27 cellular contexts compared by ENCODE assay signal in the genomic region with DNA sequence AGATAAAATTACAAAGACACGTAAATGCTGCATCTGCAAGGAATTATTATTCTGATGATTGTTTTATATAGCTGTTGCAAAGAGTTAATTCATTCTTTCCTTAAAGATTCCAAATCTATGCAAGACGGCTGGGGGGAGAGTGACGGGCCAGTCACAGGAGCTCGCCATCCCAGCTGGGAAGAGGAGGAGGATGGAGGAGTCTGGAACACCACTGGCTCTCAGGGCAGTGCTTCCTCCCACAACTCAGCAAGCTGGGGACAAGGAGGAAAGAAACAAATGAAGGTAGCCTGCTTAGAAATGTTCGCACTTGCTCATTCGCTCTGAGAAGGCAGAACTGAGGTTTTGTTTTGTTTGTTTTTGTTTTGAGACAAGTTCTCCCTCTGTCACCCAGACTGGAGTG.
DNase-seq lines count a peak whose midpoint lies in the region; ATAC-seq and TF ChIP-seq lines count a peak whose summit lies in the region.
"Had no signal": no experiment of that assay in that cellular context is flagged by ENCODE, and none has a peak within 500 bp of the region (broad histone marks: within the 10 kb centered on the region; RNA-seq: fewer than 3 reads in every experiment).

No MANE protein-coding gene starts in this region.

- H3K79me2 ChIP-seq in OCI-LY7 (ENCODE audit: insufficient read depth, low read depth, low read length) = no peaks in the 10 kb centered on the region

- no peaks in the 10 kb centered on the region for H3K9me3 Mint-ChIP-seq in activated naive CD4-positive, alpha-beta T cell treated with anti-CD3 and anti-CD28 coated beads for 36 hours
- H3K9me3 Mint-ChIP-seq in WTC11 (no peaks in the 10 kb centered on the region), mesothelial cell of epicardium (no peaks in the 10 kb centered on the region), type B pancreatic cell (no peaks in the 10 kb centered on the region)
- H3K9me3 Mint-ChIP-seq: GM23338; neural crest cell; stimulated activated naive B cell treated with anti-CD40 and anti-IgM and Interleukin-4, amounts not matched to agents 10 μg/mL and 1 μg/mL and 100 μg/mL, for 72 hours had no signal

- intact Hi-C loops in activated naive CD4-positive, alpha-beta T cell treated with anti-CD3 and anti-CD28 coated beads for 36 hours (cut with micrococcal nuclease) = no loop called here
- intact Hi-C loops in OCI-LY7 (cut with micrococcal nuclease; ENCODE audit: unreplicated experiment) = no loop called here

- no peak overlapping the region for H3K4me3 Mint-ChIP-seq in activated naive CD4-positive, alpha-beta T cell treated with anti-CD3 and anti-CD28 coated beads for 36 hours
- H3K4me3 Mint-ChIP-seq in WTC11 (no peak overlapping the region), mesothelial cell of epicardium (peak overlapping the region; percentile 22), type B pancreatic cell (no peak overlapping the region)
- H3K4me3 Mint-ChIP-seq: B cell; GM23338; neural crest cell; stimulated activated naive B cell treated with anti-CD40 and anti-IgM and Interleukin-4, amounts not matched to agents 10 μg/mL and 1 μg/mL and 100 μg/mL, for 72 hours had no signal

- peaks cover 38% of the 10 kb centered on the region for H3K4me1 Mint-ChIP-seq in activated naive CD4-positive, alpha-beta T cell treated with anti-CD3 and anti-CD28 coated beads for 36 hours (ENCODE audit: low read depth)
- H3K4me1 Mint-ChIP-seq in WTC11 (no peaks in the 10 kb centered on the region), mesothelial cell of epicardium (peaks cover 40% of the 10 kb centered on the region), type B pancreatic cell (ENCODE audit: unreplicated experiment) (no peaks in the 10 kb centered on the region)
- H3K4me1 Mint-ChIP-seq: neural crest cell had no signal

- CTCF ChIA-PET in activated naive CD4-positive, alpha-beta T cell treated with anti-CD3 and anti-CD28 coated beads for 36 hours (lab: Charles Lee) = interaction anchor here (1.6 kb wide), 1 partner anchor 74 kb away, joined by 4 read pairs; no protein-coding TSS in a partner anchor
- CTCF ChIA-PET in WTC11 (lab: Charles Lee) = no interaction called here
- CTCF ChIA-PET in OCI-LY7 (lab: Charles Lee; ENCODE audit: unreplicated experiment) = no interaction called here

- TF ChIP-seq CTCF in WTC11 (IDR thresholded peaks at IDR 0.05) = no peak
- no peak for TF ChIP-seq CTCF in mesothelial cell of epicardium (IDR thresholded peaks at IDR 0.05; ENCODE audit: unreplicated experiment)
- no peak for TF ChIP-seq CTCF in type B pancreatic cell (conservative IDR thresholded peaks at IDR 0.05)
- no peak for TF ChIP-seq CTCF in OCI-LY7 (conservative IDR thresholded peaks at IDR 0.05; ENCODE audit: low read length)

- no TSS peak for BruUV-seq in OCI-LY7 (replicated peaks; lab: Mats Ljungman, UMichigan)

- no peak overlapping the region for H3K4me2 ChIP-seq in OCI-LY7 (ENCODE audit: low read length)
- H3K4me2 ChIP-seq: A549, GM23338 had no signal

- H3K9me2 ChIP-seq in OCI-LY7 (ENCODE audit: insufficient read depth, low read length) = no peaks in the 10 kb centered on the region

- peaks cover 12% of the 10 kb centered on the region for H3K4me1 ChIP-seq in OCI-LY7 (ENCODE audit: insufficient read depth, low read length, poor library complexity, severe bottlenecking)

- DNase-seq in activated naive CD4-positive, alpha-beta T cell treated with anti-CD3 and anti-CD28 coated beads for 36 hours = no peak
- DNase-seq in activated naive CD4-positive, alpha-beta T cell (lab: John Stamatoyannopoulos, UW) = no peak
- DNase-seq in WTC11 (ENCODE audit: low spot score) (no peak), mesothelial cell of epicardium (ENCODE audit: low spot score in 2 of 2, unreplicated experiment in 2 of 2) (no peak), type B pancreatic cell (ENCODE audit: extremely low spot score, unreplicated experiment) (no peak), NCI-H128 (lab: John Stamatoyannopoulos, UW; ENCODE audit: unreplicated experiment) (no peak), OCI-LY7 (ENCODE audit: low spot score) (no peak)
- DNase-seq: activated CD4-positive, alpha-beta T cell treated with anti-CD3 and anti-CD28 coated beads for 4 hours; activated effector memory CD4-positive, alpha-beta T cell treated with Interleukin-2 at 50 U/mL for 16 hours; anterior cingulate cortex; dermis blood vessel endothelial cell; heart right ventricle; midbrain; NCI-H1092; NCI-H2029; NCI-H2227 treated with DMSO at 0.1 percent for 48 hours; NCI-H774; Right ventricle myocardium superior; stimulated activated naive B cell treated with anti-CD40 and anti-IgM and Interleukin-4, amounts not matched to agents 10 μg/mL and 1 μg/mL and 100 μg/mL, for 72 hours; tibial artery had no signal

- H3K4me3 ChIP-seq in OCI-LY7 (ENCODE audit: low read depth, low read length, poor library complexity, severe bottlenecking) = no peak overlapping the region
- H3K4me3 ChIP-seq: A549, GM23338, heart right ventricle, tibial artery had no signal

- no peak for ATAC-seq in WTC11
- ATAC-seq in HG02981 (IDR thresholded peaks at IDR 0.05; ENCODE audit: unreplicated experiment) = no peak
- ATAC-seq: A549; GM23338; heart right ventricle; HepG2; left lobe of liver; stimulated activated naive B cell treated with anti-CD40 and anti-IgM and Interleukin-4, amounts not matched to agents 10 μg/mL and 1 μg/mL and 100 μg/mL, for 72 hours had no signal

- peak overlapping the region; percentile 12 for H3K27ac Mint-ChIP-seq in activated naive CD4-positive, alpha-beta T cell treated with anti-CD3 and anti-CD28 coated beads for 36 hours
- peak overlapping the region; percentile 38; the same call in 1 of the 2 replicates for H3K27ac Mint-ChIP-seq in WTC11
- peak overlapping the region; percentile 97 for H3K27ac Mint-ChIP-seq in mesothelial cell of epicardium
- peak overlapping the region; percentile 12 for H3K27ac Mint-ChIP-seq in type B pancreatic cell
- H3K27ac Mint-ChIP-seq: B cell, GM23338 had no signal

- no peaks in the 10 kb centered on the region for H3K27me3 Mint-ChIP-seq in activated naive CD4-positive, alpha-beta T cell treated with anti-CD3 and anti-CD28 coated beads for 36 hours (ENCODE audit: low read depth)
- no peaks in the 10 kb centered on the region for H3K27me3 Mint-ChIP-seq in WTC11 (ENCODE audit: low read depth)
- no peaks in the 10 kb centered on the region for H3K27me3 Mint-ChIP-seq in mesothelial cell of epicardium (ENCODE audit: low read depth)
- no peaks in the 10 kb centered on the region for H3K27me3 Mint-ChIP-seq in type B pancreatic cell
- H3K27me3 Mint-ChIP-seq: B cell; stimulated activated naive B cell treated with anti-CD40 and anti-IgM and Interleukin-4, amounts not matched to agents 10 μg/mL and 1 μg/mL and 100 μg/mL, for 72 hours had no signal

- H4K20me1 ChIP-seq in OCI-LY7 (ENCODE audit: insufficient read depth, low read length) = no peaks in the 10 kb centered on the region

- POLR2A ChIA-PET in WTC11 (lab: Charles Lee) (no interaction called here), OCI-LY7 (lab: Charles Lee) (no interaction called here)

- no peak overlapping the region for H2AFZ ChIP-seq in OCI-LY7 (ENCODE audit: low read length)
- H2AFZ ChIP-seq: GM23338 had no signal

- peaks cover 5% of the 10 kb centered on the region for H3K36me3 Mint-ChIP-seq in activated naive CD4-positive, alpha-beta T cell treated with anti-CD3 and anti-CD28 coated beads for 36 hours (ENCODE audit: low read depth)
- H3K36me3 Mint-ChIP-seq in WTC11 = peaks cover 43% of the 10 kb centered on the region
- peaks cover 24% of the 10 kb centered on the region for H3K36me3 Mint-ChIP-seq in mesothelial cell of epicardium
- peaks cover 10% of the 10 kb centered on the region for H3K36me3 Mint-ChIP-seq in type B pancreatic cell

- H3K27ac ChIP-seq in OCI-LY7 (ENCODE audit: low read depth, low read length, poor library complexity, severe bottlenecking) = no peak overlapping the region
- H3K27ac ChIP-seq: A549, tibial artery had no signal

- peaks cover 45% of the 10 kb centered on the region for H3K36me3 ChIP-seq in OCI-LY7 (ENCODE audit: insufficient read depth, low read length)

- H3K9me3 ChIP-seq in OCI-LY7 (ENCODE audit: low read length) = no peaks in the 10 kb centered on the region
- H3K9me3 ChIP-seq: A549, heart right ventricle, tibial artery had no signal

TF ChIP-seq in WTC11, 78 proteins besides CTCF, POLR2A, EP300 and RAD21:
- TF ChIP-seq, protein P1, sequence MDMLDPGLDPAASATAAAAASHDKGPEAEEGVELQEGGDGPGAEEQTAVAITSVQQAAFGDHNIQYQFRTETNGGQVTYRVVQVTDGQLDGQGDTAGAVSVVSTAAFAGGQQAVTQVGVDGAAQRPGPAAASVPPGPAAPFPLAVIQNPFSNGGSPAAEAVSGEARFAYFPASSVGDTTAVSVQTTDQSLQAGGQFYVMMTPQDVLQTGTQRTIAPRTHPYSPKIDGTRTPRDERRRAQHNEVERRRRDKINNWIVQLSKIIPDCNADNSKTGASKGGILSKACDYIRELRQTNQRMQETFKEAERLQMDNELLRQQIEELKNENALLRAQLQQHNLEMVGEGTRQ (CRISPR knock-in tag; IDR thresholded peaks at IDR 0.05) = no peak
- no peak for TF ChIP-seq NR1H2 (CRISPR knock-in tag; IDR thresholded peaks at IDR 0.05)

Comparison
In these comparisons a context has a peak if more than half of its experiments do, and no peak if none do; other contexts are left out.
1. H3K27ac Mint-ChIP-seq: peak in every context shown above with its lines; median percentile 97 in mesothelial cell of epicardium; 38 in WTC11; 12 in activated naive CD4-positive, alpha-beta T cell treated with anti-CD3 and anti-CD28 coated beads for 36 hours; 12 in type B pancreatic cell.